In the genomic region with DNA sequence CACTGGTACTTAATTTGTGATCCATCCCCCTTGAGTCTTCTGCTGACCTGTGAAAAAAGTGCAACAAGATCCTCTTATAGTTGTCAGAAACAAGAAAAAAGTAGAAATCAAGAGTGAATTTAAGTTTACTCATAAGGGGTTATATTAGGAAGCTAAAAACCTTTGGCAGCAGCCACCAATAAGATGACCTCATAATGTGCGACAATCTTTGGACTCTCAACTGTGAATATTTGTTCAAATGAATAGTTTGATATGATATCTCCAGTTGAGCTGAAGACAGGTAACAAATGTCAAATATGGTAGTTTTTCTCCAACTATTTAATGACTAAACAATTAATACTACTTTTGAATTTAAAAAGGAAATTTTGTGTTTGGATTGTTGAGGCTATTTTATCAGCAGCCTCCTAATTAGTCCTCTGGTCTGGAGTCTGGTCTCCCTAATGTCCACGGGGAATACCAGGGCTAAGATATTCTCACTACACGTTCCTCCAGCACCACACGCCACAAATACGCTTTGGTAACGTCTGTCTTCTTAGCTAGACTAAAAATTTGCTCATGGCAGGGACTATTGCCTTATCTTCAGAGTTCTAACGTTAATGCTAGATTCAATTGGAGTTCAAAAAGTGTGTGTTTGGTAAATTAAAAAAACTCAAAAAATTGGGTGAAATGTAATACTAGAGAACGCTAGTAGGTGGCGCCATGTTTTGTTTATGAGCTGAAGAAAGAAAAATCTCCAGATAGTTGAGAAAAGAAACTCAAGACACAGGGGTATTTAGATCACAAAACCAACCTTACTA, we compare ENCODE assay signal across 11 cellular contexts. TPM values are rescaled to one million over a fixed set of nuclear protein-coding genes. Genes with fewer than 3 reads are reported as not detected.
DNase-seq lines count a peak whose midpoint lies in the region; ATAC-seq, FAIRE-seq and TF ChIP-seq lines count a peak whose summit lies in the region.
"Had no signal": no experiment of that assay in that cellular context is flagged by ENCODE, and none has a peak within 500 bp of the region (broad histone marks: within the 10 kb centered on the region; RNA-seq: fewer than 3 reads in every experiment).

No MANE protein-coding gene starts in this region.

- H3K4ac ChIP-seq in H1 (replicated peaks; ENCODE audit: insufficient read length, low read depth, low read length) = no peak overlapping the region

- H2BK15ac ChIP-seq in H1 (ENCODE audit: low read length) = no peak overlapping the region

- H2BK120ac ChIP-seq in H1 (replicated peaks; ENCODE audit: low read depth, low read length) = no peak overlapping the region

- H3K27me3 ChIP-seq in H1 (replicated peaks in 1 of 4; ENCODE audit: control insufficient read depth in 3 of 4, extremely low read depth in 1 of 4, insufficient read depth in 3 of 4, low read length in 3 of 4) = no peaks in the 10 kb centered on the region; a peak in 1 of 7 replicates

- WGBS in H1 (ENCODE audit: extremely low coverage in 1 of 2, insufficient coverage in 1 of 2, insufficient read length in 1 of 2, insufficient replicate concordance in 2 of 2, low coverage in 1 of 2, low lambda C conversion rate in 2 of 2, missing lambda C conversion rate in 1 of 2), 2 experiments = 35% methylated on average over 9 of the region's 9 CpGs; no CpG with 5 or more reads in 1 of the 2 experiments

- H3K79me1 ChIP-seq in H1 (ENCODE audit: low read depth, low read length) = no peaks in the 10 kb centered on the region

- no peak overlapping the region for H2BK12ac ChIP-seq in H1 (ENCODE audit: low read depth, low read length)

- no peaks in the 10 kb centered on the region for H3K36me3 ChIP-seq in H1 (ENCODE audit: control insufficient read depth in 2 of 4, insufficient read depth in 4 of 4, low read length in 3 of 4)
- H3K36me3 ChIP-seq: neutrophil had no signal

- no peak overlapping the region for H2BK5ac ChIP-seq in H1 (ENCODE audit: low read depth, low read length)

- no peaks in the 10 kb centered on the region for H4K20me1 ChIP-seq in H1 (replicated peaks in 1 of 2; ENCODE audit: control insufficient read depth in 1 of 2, insufficient read depth in 2 of 2, low read length in 2 of 2)

- H2AFZ ChIP-seq in H1 (ENCODE audit: low read length) = no peak overlapping the region

- TF ChIP-seq EP300 in H1 (IDR thresholded peaks at IDR 0.05; ENCODE audit: borderline replicate concordance in 1 of 2, low read depth in 2 of 2, low read length in 2 of 2) = no peak

- no peaks in the 10 kb centered on the region for H3K23me2 ChIP-seq in H1 (ENCODE audit: low read depth, low read length)

- no peak overlapping the region for H4K5ac ChIP-seq in H1 (ENCODE audit: insufficient read length, low read depth, low read length)

- H3K79me2 ChIP-seq in H1 (ENCODE audit: control insufficient read depth in 1 of 2, insufficient read depth in 2 of 2, low read length in 2 of 2) = no peaks in the 10 kb centered on the region

- H2BK20ac ChIP-seq in H1 (ENCODE audit: low read length) = no peak overlapping the region

- POLR2A ChIA-PET in H1 (lab: Charles Lee; ENCODE audit: partially characterized antibody) = no interaction called here

- H3K9me3 ChIP-seq in H1 (ENCODE audit: insufficient read depth in 2 of 2, low read depth in 1 of 2, low read length in 1 of 2) = no peaks in the 10 kb centered on the region
- H3K9me3 ChIP-seq: neutrophil had no signal

- no peak overlapping the region for H3K56ac ChIP-seq in H1 (replicated peaks; ENCODE audit: insufficient read length, low read depth, low read length)

- H3K4me2 ChIP-seq in H1 (ENCODE audit: insufficient read depth in 1 of 2, low read depth in 2 of 2, low read length in 2 of 2) = no peak overlapping the region

- no peak for FAIRE-seq in H1 (lab: Jason Lieb, UNC)
- FAIRE-seq in GM12891 (lab: Jason Lieb, UNC) = no peak
- FAIRE-seq: colon had no signal

- no peaks in the 10 kb centered on the region for H3K4me1 ChIP-seq in H1 (replicated peaks in 1 of 4; ENCODE audit: control insufficient read depth in 3 of 4, insufficient read depth in 4 of 4, low read length in 3 of 4)

- H3K18ac ChIP-seq in H1 (ENCODE audit: extremely low read depth, low read length) = no peak overlapping the region

- no peak overlapping the region for H4K91ac ChIP-seq in H1 (replicated peaks; ENCODE audit: insufficient read length, low read length)

- no peak overlapping the region for H2AK5ac ChIP-seq in H1 (ENCODE audit: low read depth, low read length)

- H3K23ac ChIP-seq in H1 (ENCODE audit: insufficient read length) = no peak overlapping the region

- H3K27ac ChIP-seq in H1 (ENCODE audit: low read depth, low read length) = no peak overlapping the region
- H3K27ac ChIP-seq: neutrophil had no signal

- no peak for TF ChIP-seq POLR2A in H1 (IDR thresholded peaks at IDR 0.05; ENCODE audit: control extremely low read depth in 1 of 2, low read depth in 2 of 2, low read length in 2 of 2)
- no peak for TF ChIP-seq POLR2A in GM12891 (IDR thresholded peaks at IDR 0.05; ENCODE audit: low read depth, low read length)

- peak overlapping the region in 1 of 4 experiments; percentile 49; a peak in 1 of 7 replicates for H3K9ac ChIP-seq in H1 (replicated peaks in 1 of 4; ENCODE audit: extremely low read depth in 1 of 4, low read depth in 3 of 4, low read length in 3 of 4)

- DNase-seq in DMS53 (lab: John Stamatoyannopoulos, UW) = peak; percentile 28
- DNase-seq in DMS53 treated with DMSO at 0.1 percent for 48 hours (lab: John Stamatoyannopoulos, UW; ENCODE audit: unreplicated experiment) = no peak
- peak; percentile 2 for DNase-seq in NCI-H69 (lab: John Stamatoyannopoulos, UW)
- no peak for DNase-seq in H1 (ENCODE audit: low read depth in 1 of 2, low spot score in 2 of 2)
- peak; percentile 7 for DNase-seq in renal cortical epithelial cell (ENCODE audit: low read depth)
- no peak for DNase-seq in activated CD4-positive, alpha-beta T cell treated with anti-CD3 and anti-CD28 coated beads, Interleukin-2, amount 50 U/mL, for 1 hour
- no peak for DNase-seq in GM12891 (ENCODE audit: insufficient read length, low spot score)
- DNase-seq: Right ventricle myocardium superior had no signal

- peak in 2 of 3 experiments; percentile 33 to 41; a peak in 2 of 4 replicates for TF ChIP-seq CTCF in H1 (IDR thresholded peaks at IDR 0.05; ENCODE audit: control extremely low read depth in 1 of 3, insufficient read depth in 1 of 3, low read depth in 1 of 3, low read length in 3 of 3)

- H3K14ac ChIP-seq in H1 (ENCODE audit: insufficient read length) = no peak overlapping the region

- peak; percentile 34 to 39; a peak in 3 of 4 replicates for TF ChIP-seq RAD21 in H1 (IDR thresholded peaks at IDR 0.05 in 1 of 2, conservative IDR thresholded peaks at IDR 0.05 in 1 of 2; ENCODE audit: low read depth in 2 of 2, low read length in 2 of 2)

- no peak overlapping the region for H4K8ac ChIP-seq in H1 (ENCODE audit: extremely low read depth, insufficient read depth, low read length)

- no peak overlapping the region for H3K4me3 ChIP-seq in H1 (ENCODE audit: extremely low read depth in 1 of 4, insufficient read depth in 2 of 4, low read depth in 3 of 4, low read length in 4 of 4)

- CTCF ChIA-PET in H1 (lab: Charles Lee; ENCODE audit: partially characterized antibody) = interaction anchor here (0.6 to 4.2 kb wide), 42 partner anchors 8 to 328 kb away, joined by 3 to 22 read pairs (median 4); a partner anchor contains a TSS

- no peak for ATAC-seq in HG03571 (IDR thresholded peaks at IDR 0.05; ENCODE audit: unreplicated experiment)

TF ChIP-seq in H1, 55 proteins besides CTCF, POLR2A, EP300 and RAD21 (continues in another document):
- TF ChIP-seq TCF12 (IDR thresholded peaks at IDR 0.05; ENCODE audit: low read depth, low read length) = no peak
- TF ChIP-seq TBP (IDR thresholded peaks at IDR 0.05; ENCODE audit: low read depth, low read length) = no peak
- TF ChIP-seq BACH1 (IDR thresholded peaks at IDR 0.05; ENCODE audit: low read length) = no peak
- no peak for TF ChIP-seq KDM5A (IDR thresholded peaks at IDR 0.05; ENCODE audit: low read length)
- no peak for TF ChIP-seq BRCA1 (IDR thresholded peaks at IDR 0.05; ENCODE audit: low read depth, low read length)
- no peak for TF ChIP-seq POLR2AphosphoS5 (IDR thresholded peaks at IDR 0.05; ENCODE audit: low read depth, low read length)
- TF ChIP-seq CBX5 (IDR thresholded peaks at IDR 0.05; ENCODE audit: low read depth, low read length) = no peak
- TF ChIP-seq, protein P1, sequence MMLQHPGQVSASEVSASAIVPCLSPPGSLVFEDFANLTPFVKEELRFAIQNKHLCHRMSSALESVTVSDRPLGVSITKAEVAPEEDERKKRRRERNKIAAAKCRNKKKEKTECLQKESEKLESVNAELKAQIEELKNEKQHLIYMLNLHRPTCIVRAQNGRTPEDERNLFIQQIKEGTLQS (IDR thresholded peaks at IDR 0.05; ENCODE audit: insufficient read depth, low read depth, low read length) = no peak
- no peak for TF ChIP-seq JUND (IDR thresholded peaks at IDR 0.05; ENCODE audit: low read length)

TF ChIP-seq in GM12891, 5 proteins besides CTCF, POLR2A, EP300 and RAD21:
- TF ChIP-seq SPI1 (IDR thresholded peaks at IDR 0.05; ENCODE audit: low read depth, low read length) (no peak), POLR2AphosphoS5 (IDR thresholded peaks at IDR 0.05; ENCODE audit: low read depth, low read length) (no peak), TAF1 (IDR thresholded peaks at IDR 0.05; ENCODE audit: low read depth, low read length) (no peak), PAX5 (IDR thresholded peaks at IDR 0.05; ENCODE audit: insufficient read depth, low read length, severe bottlenecking) (no peak), POU2F2 (IDR thresholded peaks at IDR 0.05; ENCODE audit: low read depth, low read length) (no peak)

RNA-seq across cellular contexts. Expression of a gene that starts 51.0 kb away (rescaled TPM):
- not detected in 2 replicates for total RNA-seq in H1 (2021; fragmentation: NEBNext Ultra II Directional; extraction: Animal tissue kit (Norgen Biotek cat#: 25700))
- polyA plus RNA-seq in H1 (2011; rRNA removed) = not detected in 2 replicates
- polyA plus RNA-seq in H1 (2011; cell fraction: cytosol; rRNA removed) = not detected
- polyA plus RNA-seq in H1 (2011; cell fraction: nucleus; rRNA removed) = not detected
- polyA plus RNA-seq in H1 (2012, experiment 1 of 2) = not detected in 4 replicates
- polyA plus RNA-seq in H1 (2012, experiment 2 of 2) = not detected
- polyA plus RNA-seq in H1 (2013, experiment 1 of 2) = not detected
- not detected for polyA plus RNA-seq in H1 (2013, experiment 2 of 2)
- not detected in 2 replicates for polyA minus RNA-seq in H1 (2011; rRNA and poly(A)+ RNA removed)
- polyA minus RNA-seq in H1 (2011; cell fraction: cytosol; rRNA and poly(A)+ RNA removed) = not detected
- not detected for polyA minus RNA-seq in H1 (2011; cell fraction: nucleus; rRNA and poly(A)+ RNA removed)
- not detected in 2 replicates for total RNA-seq in renal cortical epithelial cell
- not detected for polyA plus RNA-seq in GM12891 (2012; ENCODE audit: low read depth, missing spikeins)
- total RNA-seq: Right ventricle myocardium superior had no signal

Comparison
In these comparisons a context has a peak if more than half of its experiments do, and no peak if none do; other contexts are left out.
1. DNase-seq: peak in DMS53 (single experiment), NCI-H69 (single experiment) and renal cortical epithelial cell (single experiment); none in DMS53 treated with DMSO at 0.1 percent for 48 hours (single experiment), H1 (0 of 2), activated CD4-positive, alpha-beta T cell treated with anti-CD3 and anti-CD28 coated beads, Interleukin-2, amount 50 U/mL, for 1 hour (single experiment) and GM12891 (single experiment).